20 cellular contexts compared by ENCODE assay signal in genomic region chr7:2601065-2601464, GRCh38.
"Had no signal": no experiment of that assay in that cellular context is flagged by ENCODE, and none has a peak within 500 bp of the region (broad histone marks: within the 10 kb centered on the region; RNA-seq: fewer than 3 reads in every experiment).

No MANE protein-coding gene starts in this region.

- H3K36me3 Mint-ChIP-seq: activated naive CD8-positive, alpha-beta T cell treated with anti-CD3 and anti-CD28 coated beads for 36 hours had no signal

- FAIRE-seq: kidney had no signal

- H3K27me3 Mint-ChIP-seq: activated naive CD8-positive, alpha-beta T cell treated with anti-CD3 and anti-CD28 coated beads for 36 hours; effector memory CD8-positive, alpha-beta T cell; progenitor cell of endocrine pancreas had no signal

- H3K9me3 Mint-ChIP-seq: activated naive CD8-positive, alpha-beta T cell treated with anti-CD3 and anti-CD28 coated beads for 36 hours; effector memory CD8-positive, alpha-beta T cell; nephron progenitor cell had no signal

- H3K4me1 Mint-ChIP-seq: activated naive CD8-positive, alpha-beta T cell treated with anti-CD3 and anti-CD28 coated beads for 36 hours had no signal

- ATAC-seq: body of pancreas; effector memory CD8-positive, alpha-beta T cell; left lung had no signal

- H3K27ac Mint-ChIP-seq: activated naive CD8-positive, alpha-beta T cell treated with anti-CD3 and anti-CD28 coated beads for 36 hours; nephron progenitor cell; progenitor cell of endocrine pancreas had no signal

- H3K4me3 Mint-ChIP-seq: activated naive CD8-positive, alpha-beta T cell treated with anti-CD3 and anti-CD28 coated beads for 36 hours; effector memory CD8-positive, alpha-beta T cell; nephron progenitor cell had no signal

- DNase-seq: activated CD4-positive, alpha-beta T cell treated with anti-CD3 and anti-CD28 coated beads, Interleukin-2, amount 50 U/mL, for 4 hours; activated naive CD8-positive, alpha-beta T cell treated with anti-CD3 and anti-CD28 coated beads for 36 hours; body of pancreas; dermis blood vessel endothelial cell; effector memory CD8-positive, alpha-beta T cell; foreskin fibroblast; glutamatergic neuron; hippocampal formation; kidney; mammary epithelial cell; nephron progenitor cell; stimulated activated CD4-positive, alpha-beta T cell treated with anti-CD3 and anti-CD28 coated beads, Interleukin-2, amount 100 ng/mL, for 24 hours; stimulated activated naive CD4-positive, alpha-beta T cell treated with Interleukin-2 at 50 U/mL for 16 hours; substantia nigra; T-helper 2 cell; tibial artery; uterus; WERI-Rb-1 had no signal
